In genomic region chr2:191836853-191837769, GRCh38 we compare ENCODE assay signal across 1 cellular context.
TF ChIP-seq lines count a peak whose summit lies in the region.

No MANE protein-coding gene starts in this region.

TF ChIP-seq in GM23338, 12 proteins besides CTCF, POLR2A, EP300 and RAD21 (continued from another document):
- TF ChIP-seq REST (IDR thresholded peaks at IDR 0.05; ENCODE audit: unreplicated experiment) (no peak), JUNB (IDR thresholded peaks at IDR 0.05; ENCODE audit: unreplicated experiment) (no peak), ZNF114 (CRISPR knock-in tag; IDR thresholded peaks at IDR 0.05) (no peak), CREB1 (CRISPR knock-in tag; IDR thresholded peaks at IDR 0.05; ENCODE audit: low read depth) (no peak), EZH2 (IDR thresholded peaks at IDR 0.05; ENCODE audit: low read depth, unreplicated experiment) (no peak)
- TF ChIP-seq, protein P1, sequence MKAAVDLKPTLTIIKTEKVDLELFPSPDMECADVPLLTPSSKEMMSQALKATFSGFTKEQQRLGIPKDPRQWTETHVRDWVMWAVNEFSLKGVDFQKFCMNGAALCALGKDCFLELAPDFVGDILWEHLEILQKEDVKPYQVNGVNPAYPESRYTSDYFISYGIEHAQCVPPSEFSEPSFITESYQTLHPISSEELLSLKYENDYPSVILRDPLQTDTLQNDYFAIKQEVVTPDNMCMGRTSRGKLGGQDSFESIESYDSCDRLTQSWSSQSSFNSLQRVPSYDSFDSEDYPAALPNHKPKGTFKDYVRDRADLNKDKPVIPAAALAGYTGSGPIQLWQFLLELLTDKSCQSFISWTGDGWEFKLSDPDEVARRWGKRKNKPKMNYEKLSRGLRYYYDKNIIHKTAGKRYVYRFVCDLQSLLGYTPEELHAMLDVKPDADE (IDR thresholded peaks at IDR 0.05), result no peak
